3 cellular contexts compared by ENCODE assay signal in the genomic region with DNA sequence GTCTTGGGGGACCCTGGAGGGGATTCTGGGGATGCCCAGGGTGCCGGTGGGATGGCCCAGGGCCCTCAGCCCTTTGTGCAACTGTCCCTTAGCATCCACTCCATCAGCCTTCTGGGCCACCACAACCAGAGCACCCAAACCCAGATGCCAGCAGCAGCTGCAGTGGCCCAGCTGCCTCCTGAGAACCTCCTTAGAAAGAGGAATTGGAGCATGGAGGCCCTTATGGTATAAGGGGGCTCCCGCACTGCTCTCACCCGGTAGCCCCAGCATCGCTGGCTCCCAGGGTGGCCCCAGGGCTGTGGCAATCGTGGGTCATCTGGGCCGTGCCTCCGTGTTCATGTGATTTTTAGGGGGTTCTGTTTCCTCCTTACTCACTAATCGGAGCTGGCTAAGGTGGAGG.
"Had no signal": no experiment of that assay in that cellular context is flagged by ENCODE, and none has a peak within 500 bp of the region (broad histone marks: within the 10 kb centered on the region; RNA-seq: fewer than 3 reads in every experiment).

No MANE protein-coding gene starts in this region.

- DNase-seq: GDM1, GF-D8 had no signal

- H3K4me3 ChIP-seq: GM12878 had no signal
